Comparison of ENCODE assay signal across 16 cellular contexts in genomic region chr4:106541253-106541652, GRCh38.
DNase-seq lines count a peak whose midpoint lies in the region; ATAC-seq, FAIRE-seq and TF ChIP-seq lines count a peak whose summit lies in the region.
"Had no signal": no experiment of that assay in that cellular context is flagged by ENCODE, and none has a peak within 500 bp of the region (broad histone marks: within the 10 kb centered on the region; RNA-seq: fewer than 3 reads in every experiment).

No MANE protein-coding gene starts in this region.

- H3K4me2 ChIP-seq in astrocyte (ENCODE audit: low read length) (peak overlapping the region; percentile 74), Karpas-422 (ENCODE audit: low read depth, low read length, poor library complexity, severe bottlenecking) (no peak overlapping the region)
- H3K4me2 ChIP-seq: PC-9 had no signal

- no peak for TF ChIP-seq POLR2A in thyroid gland (IDR thresholded peaks at IDR 0.05)

- H3K4me1 ChIP-seq in ACC112 (ENCODE audit: control insufficient read depth, insufficient read depth, low read length, unreplicated experiment) (peaks cover 11% of the 10 kb centered on the region), astrocyte (ENCODE audit: insufficient read depth, low read length) (peaks cover 6% of the 10 kb centered on the region), foreskin keratinocyte (peaks cover 13% of the 10 kb centered on the region), thyroid gland (no peaks in the 10 kb centered on the region), Karpas-422 (ENCODE audit: low read length) (no peaks in the 10 kb centered on the region)
- H3K4me1 ChIP-seq: body of pancreas, psoas muscle had no signal

- peaks cover 9% of the 10 kb centered on the region for H3K4me1 Mint-ChIP-seq in astrocyte (ENCODE audit: low read depth, unreplicated experiment)
- H3K4me1 Mint-ChIP-seq: activated CD4-positive, alpha-beta T cell treated with anti-CD3 and anti-CD28 coated beads, Interleukin-2, amount 10 ng/mL, durations not matched to agents 7 days and 5 days had no signal

- H3K4me3 ChIP-seq in ACC112 (ENCODE audit: low read depth, low read length) = peak overlapping the region; percentile 4; the same call in 1 of the 2 replicates
- no peak overlapping the region for H3K4me3 ChIP-seq in astrocyte (ENCODE audit: insufficient read depth, low read depth, low read length)
- no peak overlapping the region for H3K4me3 ChIP-seq in thyroid gland (replicated peaks in 1 of 3)
- no peak overlapping the region for H3K4me3 ChIP-seq in Karpas-422 (ENCODE audit: low read length)
- H3K4me3 ChIP-seq: body of pancreas, PC-9, psoas muscle had no signal

- H3K36me3 ChIP-seq in ACC112 (ENCODE audit: insufficient read depth, low read length) (no peaks in the 10 kb centered on the region), astrocyte (ENCODE audit: insufficient read depth, low read length) (no peaks in the 10 kb centered on the region), thyroid gland (no peaks in the 10 kb centered on the region), Karpas-422 (ENCODE audit: insufficient read depth, low read length) (no peaks in the 10 kb centered on the region)

- H3K4me3 Mint-ChIP-seq in astrocyte (ENCODE audit: unreplicated experiment) = no peak overlapping the region
- H3K4me3 Mint-ChIP-seq: activated CD4-positive, alpha-beta T cell treated with anti-CD3 and anti-CD28 coated beads, Interleukin-2, amount 10 ng/mL, durations not matched to agents 7 days and 5 days; activated T-helper 1 cell treated with anti-CD3 and anti-CD28 coated beads, Interleukin-12 subunit alpha, Interleukin-12 subunit beta, Interleukin-2, Interleukin-4 antibody, amounts not matched to agents 30 ng/mL and 10 ng/mL and 1 ng/mL, durations not matched to agents 14 hours and 24 hours and 36 hours had no signal

- peak; percentile 89 for FAIRE-seq in astrocyte (lab: Jason Lieb, UNC)
- FAIRE-seq: GM12891 had no signal

- H2AFZ ChIP-seq in ACC112 (ENCODE audit: low read length, unreplicated experiment) = peak overlapping the region; percentile 72
- H2AFZ ChIP-seq in astrocyte (ENCODE audit: low read depth, low read length) = peak overlapping the region; percentile 24
- no peak overlapping the region for H2AFZ ChIP-seq in Karpas-422 (ENCODE audit: low read length)
- H2AFZ ChIP-seq: PC-9 had no signal

- peak; percentile 67 for ATAC-seq in foreskin keratinocyte
- ATAC-seq in HG03565 (IDR thresholded peaks at IDR 0.05; ENCODE audit: unreplicated experiment) = no peak
- ATAC-seq: body of pancreas, psoas muscle had no signal

- peak overlapping the region; percentile 39 for H3K9ac ChIP-seq in astrocyte (ENCODE audit: low read length)
- no peak overlapping the region for H3K9ac ChIP-seq in Karpas-422 (ENCODE audit: low read length)

- intact Hi-C loops in thyroid gland (cut with DNase I) = no loop called here

- no peaks in the 10 kb centered on the region for H3K36me3 Mint-ChIP-seq in astrocyte (ENCODE audit: low read depth, unreplicated experiment)

- DNase-seq in HS-5 (ENCODE audit: low read depth) = peak; percentile 45
- DNase-seq in astrocyte (ENCODE audit: low read depth) = peak; percentile 67
- DNase-seq in foreskin keratinocyte = peak; percentile 9 to 56
- no peak for DNase-seq in thyroid gland
- DNase-seq in activated CD4-positive, alpha-beta T cell treated with anti-CD3 and anti-CD28 coated beads, Interleukin-2, amount 50 U/mL, for 1 hour = no peak
- DNase-seq in Karpas-422 = no peak
- DNase-seq: activated CD4-positive, alpha-beta T cell treated with anti-CD3 and anti-CD28 coated beads, Interleukin-2, amount 10 ng/mL, durations not matched to agents 7 days and 5 days; body of pancreas; NCI-H1048; PC-9; psoas muscle; T-helper 2 cell had no signal

- H3K27ac ChIP-seq in ACC112 (ENCODE audit: low read depth, low read length) (peak overlapping the region; percentile 52; the same call in 1 of the 2 replicates), astrocyte (ENCODE audit: low read depth, low read length) (peak overlapping the region; percentile 47), foreskin keratinocyte (no peak overlapping the region), thyroid gland (no peak overlapping the region), Karpas-422 (ENCODE audit: low read length) (no peak overlapping the region)
- H3K27ac ChIP-seq: body of pancreas, PC-9, psoas muscle had no signal

- peak overlapping the region; percentile 8 for H3K27ac Mint-ChIP-seq in astrocyte (ENCODE audit: unreplicated experiment)
- H3K27ac Mint-ChIP-seq: activated CD4-positive, alpha-beta T cell treated with anti-CD3 and anti-CD28 coated beads, Interleukin-2, amount 10 ng/mL, durations not matched to agents 7 days and 5 days; activated T-helper 1 cell treated with anti-CD3 and anti-CD28 coated beads, Interleukin-12 subunit alpha, Interleukin-12 subunit beta, Interleukin-2, Interleukin-4 antibody, amounts not matched to agents 30 ng/mL and 10 ng/mL and 1 ng/mL, durations not matched to agents 14 hours and 24 hours and 36 hours had no signal

- no peaks in the 10 kb centered on the region for H3K27me3 Mint-ChIP-seq in astrocyte (ENCODE audit: low read depth, unreplicated experiment)
- H3K27me3 Mint-ChIP-seq: activated CD4-positive, alpha-beta T cell treated with anti-CD3 and anti-CD28 coated beads, Interleukin-2, amount 10 ng/mL, durations not matched to agents 7 days and 5 days had no signal

- peaks cover 9% of the 10 kb centered on the region for H3K9me3 Mint-ChIP-seq in astrocyte (ENCODE audit: unreplicated experiment)

- no peaks in the 10 kb centered on the region for H3K9me3 ChIP-seq in astrocyte (ENCODE audit: insufficient read depth, low read depth, low read length)
- no peaks in the 10 kb centered on the region for H3K9me3 ChIP-seq in thyroid gland
- no peaks in the 10 kb centered on the region for H3K9me3 ChIP-seq in Karpas-422 (ENCODE audit: low read length)
- H3K9me3 ChIP-seq: body of pancreas, psoas muscle had no signal

- 74 to 78% methylated on average over 2 of the region's 2 CpGs for WGBS in thyroid gland, 2 donors

- H4K20me1 ChIP-seq in astrocyte (ENCODE audit: insufficient read depth, low read length) (no peaks in the 10 kb centered on the region), Karpas-422 (ENCODE audit: insufficient read depth, low read depth, low read length) (no peaks in the 10 kb centered on the region)

- H3K9me2 ChIP-seq in Karpas-422 (replicated peaks; ENCODE audit: insufficient read depth, low read length) = no peaks in the 10 kb centered on the region

- H3K79me2 ChIP-seq in ACC112 (ENCODE audit: control insufficient read depth, insufficient read depth, low read length, unreplicated experiment) (no peaks in the 10 kb centered on the region), astrocyte (ENCODE audit: insufficient read depth, low read length) (no peaks in the 10 kb centered on the region), Karpas-422 (ENCODE audit: low read length) (no peaks in the 10 kb centered on the region)

- H3K27me3 ChIP-seq in ACC112 (ENCODE audit: insufficient read depth, low read length) (no peaks in the 10 kb centered on the region), astrocyte (ENCODE audit: insufficient read depth, low read length) (no peaks in the 10 kb centered on the region), foreskin keratinocyte (no peaks in the 10 kb centered on the region), thyroid gland (no peaks in the 10 kb centered on the region), Karpas-422 (ENCODE audit: low read length) (no peaks in the 10 kb centered on the region)
- H3K27me3 ChIP-seq: body of pancreas had no signal

- TF ChIP-seq CTCF in astrocyte (IDR thresholded peaks at IDR 0.05; ENCODE audit: insufficient read depth, low read depth, low read length) (no peak), foreskin keratinocyte (conservative IDR thresholded peaks at IDR 0.05) (no peak), thyroid gland (IDR thresholded peaks at IDR 0.05) (no peak)

Comparison
In these comparisons a context has a peak if more than half of its experiments do, and no peak if none do; other contexts are left out.
1. H3K27ac ChIP-seq: peak in ACC112 (single experiment) and astrocyte (single experiment); none in foreskin keratinocyte (single experiment), thyroid gland (0 of 3) and Karpas-422 (single experiment).
2. DNase-seq: peak in HS-5 (single experiment), astrocyte (single experiment) and foreskin keratinocyte (2 of 2); none in thyroid gland (0 of 2), activated CD4-positive, alpha-beta T cell treated with anti-CD3 and anti-CD28 coated beads, Interleukin-2, amount 50 U/mL, for 1 hour (single experiment) and Karpas-422 (single experiment).